Comparison of ENCODE assay signal across 8 cellular contexts in genomic region chr1:225426395-225427248, GRCh38. TPM values are rescaled to one million over a fixed set of nuclear protein-coding genes. Genes with fewer than 3 reads are reported as not detected.
DNase-seq lines count a peak whose midpoint lies in the region; ATAC-seq and TF ChIP-seq lines count a peak whose summit lies in the region.

No MANE protein-coding gene starts in this region.

- 4% methylated on average over 37 of the region's 37 CpGs for WGBS in hepatocyte (ENCODE audit: low lambda C conversion rate, missing lambda C conversion rate)

- H3K79me2 ChIP-seq in PC-3 (ENCODE audit: low read length): peaks cover 62% of the 10 kb centered on the region
- H3K79me2 ChIP-seq in hepatocyte: peaks cover 58% of the 10 kb centered on the region

- POLR2A ChIA-PET in PC-3 (lab: Charles Lee; ENCODE audit: unreplicated experiment): no interaction called here

- H3K36me3 ChIP-seq in PC-3 (ENCODE audit: low read depth, low read length) (peaks cover 6% of the 10 kb centered on the region; the same call in 1 of the 2 replicates), ascending aorta (no peaks in the 10 kb centered on the region), hepatocyte (replicated peaks; ENCODE audit: insufficient read depth, low read depth) (no peaks in the 10 kb centered on the region), gastrocnemius medialis (no peaks in the 10 kb centered on the region)

- H3K27me3 ChIP-seq in PC-3 (ENCODE audit: low read length) (no peaks in the 10 kb centered on the region), ascending aorta (no peaks in the 10 kb centered on the region), hepatocyte (no peaks in the 10 kb centered on the region), gastrocnemius medialis (no peaks in the 10 kb centered on the region)

- H3K4me1 ChIP-seq in PC-3 (ENCODE audit: insufficient read depth, low read length) (peaks cover 48% of the 10 kb centered on the region), ascending aorta (peaks cover 3 to 26% of the 10 kb centered on the region in 2 donors), hepatocyte (ENCODE audit: insufficient read depth) (peaks cover 50% of the 10 kb centered on the region), gastrocnemius medialis (peaks cover 19 to 35% of the 10 kb centered on the region in 2 donors)

- H3K4me3 ChIP-seq in PC-3 (ENCODE audit: low read length) (peak overlapping the region; percentile 89), ascending aorta (peak overlapping the region; percentile 94 to 98), hepatocyte (peak overlapping the region; percentile 93), gastrocnemius medialis (peak overlapping the region; percentile 80 to 98 (median 96))

- CTCF ChIA-PET in PC-3 (lab: Charles Lee): interaction anchor here (2.2 kb wide), 1 partner anchor 107 kb away, joined by 6 read pairs; no protein-coding TSS in a partner anchor

- DNase-seq in PC-3 (peak; percentile 39), ascending aorta (ENCODE audit: low spot score in 2 of 2) (no peak), hepatocyte (ENCODE audit: low spot score) (peak; percentile 55), gastrocnemius medialis (peak in 1 of 2 donors; percentile 31)

- TF ChIP-seq POLR2A in gastrocnemius medialis (IDR thresholded peaks at IDR 0.05): no peak

- H3K27ac ChIP-seq in C4-2B (peak overlapping the region; percentile 94), PC-3 (ENCODE audit: low read length) (peak overlapping the region; percentile 5), ascending aorta (peak overlapping the region; percentile 52 to 89), hepatocyte (peak overlapping the region; percentile 89), gastrocnemius medialis (peak overlapping the region; percentile 89 to 95 (median 92))

- BruUV-seq in PC-3 (replicated peaks; lab: Mats Ljungman, UMichigan): TSS peak; percentile 34

- intact Hi-C loops in PC-3 (cut with micrococcal nuclease): loop anchor here (2.0 to 5.0 kb wide), 2 partner anchors 66 to 494 kb away; no protein-coding TSS in a partner anchor
- intact Hi-C loops in ascending aorta (cut with DNase I): loop anchor here (5.0 kb wide), 3 partner anchors 496 to 1891 kb away; partner anchors contain the start of genes CDC42BPA, PSEN2 and PYCR2
- intact Hi-C loops in gastrocnemius medialis (cut with DNase I; ENCODE audit: low total_unique reads): loop anchor here (5.0 kb wide), 2 partner anchors 231 to 636 kb away; partner anchors contain the start of gene H3-3A

- H4K20me1 ChIP-seq in PC-3 (ENCODE audit: low read length) (peaks cover 42% of the 10 kb centered on the region), hepatocyte (ENCODE audit: insufficient read depth, poor library complexity, severe bottlenecking) (peaks cover 39% of the 10 kb centered on the region)

- H2AFZ ChIP-seq in PC-3 (ENCODE audit: low read length) (peak overlapping the region; percentile 82), hepatocyte (peak overlapping the region; percentile 79)

- H3K9me2 ChIP-seq in PC-3 (replicated peaks; ENCODE audit: low read length) (no peaks in the 10 kb centered on the region), hepatocyte (replicated peaks; ENCODE audit: insufficient read depth) (no peaks in the 10 kb centered on the region)

- ATAC-seq in GM21423 (IDR thresholded peaks at IDR 0.05; ENCODE audit: unreplicated experiment): peak; percentile 15
- peak; percentile 15 for ATAC-seq in PC-3
- peak in 1 of 2 donors; percentile 8 for ATAC-seq in gastrocnemius medialis
- ATAC-seq in GM19455 (IDR thresholded peaks at IDR 0.05; ENCODE audit: unreplicated experiment): no peak
- ATAC-seq in HG02588 (IDR thresholded peaks at IDR 0.05; ENCODE audit: unreplicated experiment): no peak

- no peaks in the 10 kb centered on the region for H3F3A ChIP-seq in PC-3 (ENCODE audit: low read length, unreplicated experiment)

- H3K4me2 ChIP-seq in PC-3 (ENCODE audit: low read length) (peak overlapping the region; percentile 92), hepatocyte (peak overlapping the region; percentile 92)

- H3K9ac ChIP-seq in PC-3 (ENCODE audit: low read length): peak overlapping the region; percentile 82

- in situ Hi-C loops in gastrocnemius medialis (cut with MboI; ENCODE audit: low sequenced_read_pairs in 4 of 4): no loop called here

- no peaks in the 10 kb centered on the region for H3K9me3 ChIP-seq in PC-3 (ENCODE audit: low read length)
- H3K9me3 ChIP-seq in ascending aorta: no peaks in the 10 kb centered on the region
- no peaks in the 10 kb centered on the region for H3K9me3 ChIP-seq in hepatocyte (ENCODE audit: low read depth)
- H3K9me3 ChIP-seq in gastrocnemius medialis: no peaks in the 10 kb centered on the region

- TF ChIP-seq CTCF in C4-2B (conservative IDR thresholded peaks at IDR 0.05): no peak
- TF ChIP-seq CTCF in PC-3 (conservative IDR thresholded peaks at IDR 0.05; ENCODE audit: low read depth, low read length): no peak
- no peak for TF ChIP-seq CTCF in ascending aorta (IDR thresholded peaks at IDR 0.05)
- TF ChIP-seq CTCF in hepatocyte (IDR thresholded peaks at IDR 0.05; ENCODE audit: poor library complexity): no peak
- TF ChIP-seq CTCF in gastrocnemius medialis (IDR thresholded peaks at IDR 0.05 in 4 of 5, conservative IDR thresholded peaks at IDR 0.05 in 1 of 5): no peak

RNA-seq across cellular contexts. Expression of gene LBR, which starts 1.2 kb away (rescaled TPM):
- 35.1 and 42.0 TPM in 2 replicates for total RNA-seq in PC-3 (2014; rRNA removed)
- total RNA-seq in ascending aorta: 21.1 TPM
- 54.2 and 65.9 TPM in 2 replicates for total RNA-seq in hepatocyte
- 29.6 and 33.3 TPM in 2 replicates for polyA plus RNA-seq in hepatocyte
- 10 to 100 TPM; 16.5 to 19.8 (median 18.5) TPM for total RNA-seq in gastrocnemius medialis

Comparison
In these comparisons a context has a peak if more than half of its experiments do, and no peak if none do; other contexts are left out.
1. H3K27ac ChIP-seq: peak in every context shown above with its lines; median percentile 94 in C4-2B; 92 in gastrocnemius medialis; 89 in hepatocyte; 70 in ascending aorta; 5 in PC-3.
2. ATAC-seq: peak in GM21423 (single experiment) and PC-3 (single experiment); none in GM19455 (single experiment) and HG02588 (single experiment).
3. DNase-seq: peak in PC-3 (single experiment) and hepatocyte (single experiment); none in ascending aorta (0 of 2).
4. Peak in every context shown above with its lines, with median percentiles within 50 percentile points of each other: H3K4me3 ChIP-seq.